26 cellular contexts compared by ENCODE assay signal in the genomic region with DNA sequence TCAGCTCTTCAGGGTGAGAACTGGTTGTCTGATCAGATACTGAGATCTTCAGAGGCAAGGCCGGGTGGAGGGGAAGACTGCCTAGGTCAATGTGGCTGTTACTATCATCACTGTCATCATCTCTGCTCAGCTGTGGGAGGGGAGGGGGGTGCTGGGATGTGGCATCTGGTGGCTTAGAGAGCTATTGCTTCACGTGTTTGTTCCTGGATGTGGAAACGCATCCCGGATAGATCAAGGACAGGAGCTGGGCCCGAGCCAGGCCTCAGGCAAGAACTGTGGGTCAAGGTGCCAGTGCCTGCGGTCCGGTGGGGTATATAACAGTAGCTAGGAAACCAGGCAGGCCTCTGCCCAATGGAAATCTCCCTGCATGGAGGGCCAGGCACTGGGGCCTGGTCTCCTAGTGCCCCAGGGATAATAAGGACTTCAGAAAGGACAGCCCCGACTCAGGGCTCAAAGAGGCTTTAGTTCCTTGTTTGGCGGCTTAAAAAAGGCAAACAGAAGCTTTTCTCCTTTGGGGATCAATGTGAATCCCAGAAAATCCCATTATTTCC. TPM values are rescaled to one million over a fixed set of nuclear protein-coding genes. Genes with fewer than 3 reads are reported as not detected.
DNase-seq lines count a peak whose midpoint lies in the region; ATAC-seq lines count a peak whose summit lies in the region.
"Had no signal": no experiment of that assay in that cellular context is flagged by ENCODE, and none has a peak within 500 bp of the region (broad histone marks: within the 10 kb centered on the region; RNA-seq: fewer than 3 reads in every experiment).

No MANE protein-coding gene starts in this region.

- no peaks in the 10 kb centered on the region for H3K4me1 Mint-ChIP-seq in activated CD8-positive, alpha-beta T cell treated with anti-CD3 and anti-CD28 coated beads, Interleukin-2, amount 10 ng/mL, durations not matched to agents 7 days and 5 days (ENCODE audit: low read depth)
- H3K4me1 Mint-ChIP-seq: activated naive CD8-positive, alpha-beta T cell treated with anti-CD3 and anti-CD28 coated beads, Interleukin-2, amount 50 U/mL, for 24 hours; activated T-helper 17 cell treated with anti-CD3 and anti-CD28 coated beads, Interleukin-2, amount 50 U/mL, for 72 hours; stimulated activated naive B cell treated with anti-CD40 and anti-IgM and Interleukin-4, amounts not matched to agents 10 μg/mL and 1 μg/mL and 100 μg/mL, for 72 hours; T-helper 17 cell had no signal

- DNase-seq in HUDEP-2 (lab: John Stamatoyannopoulos, UW; ENCODE audit: unreplicated experiment in 76 of 76), result peak in 68 of 76 experiments; percentile 4 to 84 (median 59)
- DNase-seq in NCI-H69 (lab: John Stamatoyannopoulos, UW), result peak; percentile 12
- DNase-seq in UCSD-AML1 (lab: John Stamatoyannopoulos, UW; ENCODE audit: unreplicated experiment), result peak; percentile 39
- peak; percentile 62 for DNase-seq in mesenteric fat pad (ENCODE audit: low spot score)
- DNase-seq in globus pallidus (ENCODE audit: low spot score), result no peak
- DNase-seq in epidermal melanocyte (ENCODE audit: insufficient read length, low spot score), result no peak
- no peak for DNase-seq in activated CD8-positive, alpha-beta T cell treated with anti-CD3 and anti-CD28 coated beads, Interleukin-2, amount 10 ng/mL, durations not matched to agents 7 days and 5 days
- DNase-seq: activated CD4-positive, CD25-positive, alpha-beta regulatory T cell treated with anti-CD3 and anti-CD28 coated beads, Interleukin-2, amount 50 U/mL, for 72 hours; activated naive CD8-positive, alpha-beta T cell treated with anti-CD3 and anti-CD28 coated beads, Interleukin-2, amount 50 U/mL, for 24 hours; brain microvascular endothelial cell; cortex of kidney; GM23248; islet precursor cell; NCI-H226; sigmoid colon; stimulated activated naive B cell treated with anti-CD40 and anti-IgM and Interleukin-4, amounts not matched to agents 10 μg/mL and 1 μg/mL and 100 μg/mL, for 72 hours; T-helper 17 cell had no signal

- H3K27me3 Mint-ChIP-seq in activated CD8-positive, alpha-beta T cell treated with anti-CD3 and anti-CD28 coated beads, Interleukin-2, amount 10 ng/mL, durations not matched to agents 7 days and 5 days (ENCODE audit: low read depth), result peaks cover 26% of the 10 kb centered on the region

- H3K36me3 Mint-ChIP-seq in activated CD8-positive, alpha-beta T cell treated with anti-CD3 and anti-CD28 coated beads, Interleukin-2, amount 10 ng/mL, durations not matched to agents 7 days and 5 days (ENCODE audit: low read depth), result no peaks in the 10 kb centered on the region
- H3K36me3 Mint-ChIP-seq: stimulated activated naive B cell treated with anti-CD40 and anti-IgM and Interleukin-4, amounts not matched to agents 10 μg/mL and 1 μg/mL and 100 μg/mL, for 72 hours had no signal

- POLR2A ChIA-PET in activated CD8-positive, alpha-beta T cell treated with anti-CD3 and anti-CD28 coated beads, Interleukin-2, amount 10 ng/mL, durations not matched to agents 7 days and 5 days (lab: Charles Lee), result interaction anchor here (0.8 kb wide), 1 partner anchor 12 kb away, joined by 3 read pairs; no protein-coding TSS in a partner anchor

- H3K4me3 Mint-ChIP-seq in activated CD8-positive, alpha-beta T cell treated with anti-CD3 and anti-CD28 coated beads, Interleukin-2, amount 10 ng/mL, durations not matched to agents 7 days and 5 days, result no peak overlapping the region
- H3K4me3 Mint-ChIP-seq: activated naive CD8-positive, alpha-beta T cell treated with anti-CD3 and anti-CD28 coated beads, Interleukin-2, amount 50 U/mL, for 24 hours; activated T-helper 17 cell treated with anti-CD3 and anti-CD28 coated beads, Interleukin-2, amount 50 U/mL, for 72 hours; stimulated activated naive B cell treated with anti-CD40 and anti-IgM and Interleukin-4, amounts not matched to agents 10 μg/mL and 1 μg/mL and 100 μg/mL, for 72 hours; T-helper 17 cell had no signal

- CTCF ChIA-PET in activated CD8-positive, alpha-beta T cell treated with anti-CD3 and anti-CD28 coated beads, Interleukin-2, amount 10 ng/mL, durations not matched to agents 7 days and 5 days (lab: Charles Lee), result interaction anchor here (1.2 kb wide), 1 partner anchor 84 kb away, joined by 3 read pairs; no protein-coding TSS in a partner anchor

- ATAC-seq in activated CD8-positive, alpha-beta T cell treated with anti-CD3 and anti-CD28 coated beads, Interleukin-2, amount 10 ng/mL, durations not matched to agents 7 days and 5 days, result no peak
- ATAC-seq: activated naive CD8-positive, alpha-beta T cell treated with anti-CD3 and anti-CD28 coated beads, Interleukin-2, amount 50 U/mL, for 24 hours; activated T-helper 17 cell treated with anti-CD3 and anti-CD28 coated beads, Interleukin-2, amount 50 U/mL, for 72 hours; Right ventricle myocardium inferior; stimulated activated naive B cell treated with anti-CD40 and anti-IgM and Interleukin-4, amounts not matched to agents 10 μg/mL and 1 μg/mL and 100 μg/mL, for 72 hours; T-helper 17 cell had no signal

- no peak overlapping the region for H3K27ac Mint-ChIP-seq in activated CD8-positive, alpha-beta T cell treated with anti-CD3 and anti-CD28 coated beads, Interleukin-2, amount 10 ng/mL, durations not matched to agents 7 days and 5 days
- H3K27ac Mint-ChIP-seq: activated naive CD8-positive, alpha-beta T cell treated with anti-CD3 and anti-CD28 coated beads, Interleukin-2, amount 50 U/mL, for 24 hours; activated T-helper 17 cell treated with anti-CD3 and anti-CD28 coated beads, Interleukin-2, amount 50 U/mL, for 72 hours; stimulated activated naive B cell treated with anti-CD40 and anti-IgM and Interleukin-4, amounts not matched to agents 10 μg/mL and 1 μg/mL and 100 μg/mL, for 72 hours; T-helper 17 cell had no signal

- H3K9me3 Mint-ChIP-seq in activated CD8-positive, alpha-beta T cell treated with anti-CD3 and anti-CD28 coated beads, Interleukin-2, amount 10 ng/mL, durations not matched to agents 7 days and 5 days (ENCODE audit: insufficient read depth), result no peaks in the 10 kb centered on the region
- H3K9me3 Mint-ChIP-seq: activated naive CD8-positive, alpha-beta T cell treated with anti-CD3 and anti-CD28 coated beads, Interleukin-2, amount 50 U/mL, for 24 hours; activated T-helper 17 cell treated with anti-CD3 and anti-CD28 coated beads, Interleukin-2, amount 50 U/mL, for 72 hours; stimulated activated naive B cell treated with anti-CD40 and anti-IgM and Interleukin-4, amounts not matched to agents 10 μg/mL and 1 μg/mL and 100 μg/mL, for 72 hours had no signal

RNA-seq across cellular contexts. Expression of gene TIFAB, which starts 30.3 kb away (rescaled TPM):
- total RNA-seq in mesenteric fat pad, result not detected
- total RNA-seq in activated CD8-positive, alpha-beta T cell treated with anti-CD3 and anti-CD28 coated beads, Interleukin-2, amount 10 ng/mL, durations not matched to agents 7 days and 5 days, result not detected
- total RNA-seq: activated T-helper 17 cell treated with anti-CD3 and anti-CD28 coated beads, Interleukin-2, amount 50 U/mL, for 72 hours; endothelial cell of umbilical vein; fibroblast of villous mesenchyme; GM23248; lung microvascular endothelial cell; M059J; myocyte; osteocyte; Right ventricle myocardium inferior; sigmoid colon; thoracic aorta had no signal

RNA-seq across cellular contexts. Expression of gene DCANP1, which starts 35.3 kb away (rescaled TPM):
- not detected for total RNA-seq in mesenteric fat pad
- not detected for total RNA-seq in activated CD8-positive, alpha-beta T cell treated with anti-CD3 and anti-CD28 coated beads, Interleukin-2, amount 10 ng/mL, durations not matched to agents 7 days and 5 days
- total RNA-seq: activated T-helper 17 cell treated with anti-CD3 and anti-CD28 coated beads, Interleukin-2, amount 50 U/mL, for 72 hours; endothelial cell of umbilical vein; fibroblast of villous mesenchyme; GM23248; lung microvascular endothelial cell; M059J; myocyte; osteocyte; Right ventricle myocardium inferior; sigmoid colon; thoracic aorta had no signal

RNA-seq across cellular contexts. Expression of gene NEUROG1, which starts 53.3 kb away (rescaled TPM):
- not detected for total RNA-seq in mesenteric fat pad
- total RNA-seq in activated CD8-positive, alpha-beta T cell treated with anti-CD3 and anti-CD28 coated beads, Interleukin-2, amount 10 ng/mL, durations not matched to agents 7 days and 5 days, result not detected
- total RNA-seq: activated T-helper 17 cell treated with anti-CD3 and anti-CD28 coated beads, Interleukin-2, amount 50 U/mL, for 72 hours; endothelial cell of umbilical vein; fibroblast of villous mesenchyme; GM23248; lung microvascular endothelial cell; M059J; myocyte; osteocyte; Right ventricle myocardium inferior; sigmoid colon; T-helper 17 cell; thoracic aorta had no signal

Comparison
In these comparisons a context has a peak if more than half of its experiments do, and no peak if none do; other contexts are left out.
1. DNase-seq: peak in HUDEP-2 (68 of 76), NCI-H69 (single experiment), UCSD-AML1 (single experiment) and mesenteric fat pad (single experiment); none in globus pallidus (single experiment), epidermal melanocyte (single experiment) and activated CD8-positive, alpha-beta T cell treated with anti-CD3 and anti-CD28 coated beads, Interleukin-2, amount 10 ng/mL, durations not matched to agents 7 days and 5 days (single experiment).